Comparison of ENCODE assay signal across 1 cellular context in the genomic region with DNA sequence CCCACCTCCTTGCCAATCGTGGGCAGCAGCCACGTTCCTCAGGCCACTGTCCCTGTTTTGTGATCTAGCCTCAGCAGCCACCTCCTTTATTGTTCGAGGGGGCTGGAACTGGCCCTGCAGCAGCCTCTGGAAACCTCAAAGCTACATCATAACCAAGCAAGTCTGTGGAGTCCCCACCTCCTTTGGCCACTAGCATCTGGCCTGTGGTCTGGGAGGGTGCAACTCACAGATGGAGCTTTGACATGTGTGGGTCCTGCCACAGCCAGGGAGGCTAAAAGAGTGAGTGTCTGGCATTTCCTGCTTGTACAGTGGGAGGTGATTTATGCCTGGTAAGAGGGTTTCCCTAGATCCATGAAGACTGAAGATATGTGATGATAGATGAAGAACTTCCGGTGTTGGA.
TF ChIP-seq lines count a peak whose summit lies in the region.

No MANE protein-coding gene starts in this region.

TF ChIP-seq in IMR-90, 13 proteins besides CTCF, POLR2A, EP300 and RAD21:
- TF ChIP-seq RFX5 (IDR thresholded peaks at IDR 0.05; ENCODE audit: low read depth, low read length), result no peak
- no peak for TF ChIP-seq NFE2L2 (IDR thresholded peaks at IDR 0.05; ENCODE audit: low read depth, low read length)
- no peak for TF ChIP-seq MXI1 (IDR thresholded peaks at IDR 0.05; ENCODE audit: borderline replicate concordance, low read depth, low read length)
- peak; percentile 6; the same call in 1 of the 2 replicates for TF ChIP-seq BHLHE40 (IDR thresholded peaks at IDR 0.05; ENCODE audit: low read depth, low read length)
- no peak for TF ChIP-seq SMC3 (IDR thresholded peaks at IDR 0.05; ENCODE audit: low read depth, low read length)
- TF ChIP-seq MAZ (IDR thresholded peaks at IDR 0.05; ENCODE audit: borderline replicate concordance, low read depth, low read length), result peak; percentile 24; the same call in 1 of the 2 replicates
